ENCODE assay signal across 1 cellular context in genomic region chr19:47352095-47352494, GRCh38.
TF ChIP-seq lines count a peak whose summit lies in the region.

No MANE protein-coding gene starts in this region.

TF ChIP-seq in HepG2, 621 proteins besides CTCF, POLR2A, EP300 and RAD21:
- TF ChIP-seq KDM3A (CRISPR knock-in tag; IDR thresholded peaks at IDR 0.05; ENCODE audit: low read depth) (no peak), DNMT1 (CRISPR knock-in tag; IDR thresholded peaks at IDR 0.05) (no peak), NKX3-1 (CRISPR knock-in tag; IDR thresholded peaks at IDR 0.05) (no peak), USF2 (IDR thresholded peaks at IDR 0.05; ENCODE audit: low read depth, low read length) (peak; percentile 71), USF2 (CRISPR knock-in tag; IDR thresholded peaks at IDR 0.05; ENCODE audit: borderline replicate concordance) (no peak), SNAI1 (CRISPR knock-in tag; IDR thresholded peaks at IDR 0.05; ENCODE audit: borderline replicate concordance) (no peak), GLMP (CRISPR knock-in tag; IDR thresholded peaks at IDR 0.05; ENCODE audit: borderline replicate concordance) (no peak)
TF ChIP-seq in HepG2: peak in this region for 1.
